18 cellular contexts compared by ENCODE assay signal in the genomic region with DNA sequence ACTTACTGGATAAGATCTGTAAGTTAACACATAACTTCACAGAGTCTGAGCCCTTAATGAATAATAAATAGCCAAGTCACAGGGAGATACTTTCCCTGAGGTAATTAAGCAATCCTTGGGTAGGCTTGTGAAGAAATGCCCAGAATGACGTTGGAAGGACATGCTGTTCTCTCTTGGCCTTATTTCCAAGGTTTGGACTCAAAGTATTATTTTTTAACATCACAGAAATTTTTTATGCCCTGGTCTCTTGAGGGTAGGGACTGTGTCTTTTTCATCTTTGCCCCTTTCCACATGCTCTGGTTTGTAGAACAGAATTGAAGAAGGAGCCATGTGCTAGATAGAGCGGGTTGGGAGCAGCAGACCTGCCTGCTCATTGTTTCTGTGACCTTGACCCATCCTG. TPM values are rescaled to one million over a fixed set of nuclear protein-coding genes. Genes with fewer than 3 reads are reported as not detected.
"Had no signal": no experiment of that assay in that cellular context is flagged by ENCODE, and none has a peak within 500 bp of the region (broad histone marks: within the 10 kb centered on the region; RNA-seq: fewer than 3 reads in every experiment).

No MANE protein-coding gene starts in this region.

- H3K9me3 Mint-ChIP-seq: activated naive CD4-positive, alpha-beta T cell treated with anti-CD3 and anti-CD28 coated beads, Interleukin-2, amount 50 U/mL, for 24 hours had no signal

- H3K27ac ChIP-seq: colonic mucosa, epithelial cell of prostate, left lung, pancreas had no signal

- H3K4me3 ChIP-seq: colonic mucosa, left lung, pancreas, upper lobe of left lung had no signal

- H3K27me3 ChIP-seq: colonic mucosa, left lung, pancreas, upper lobe of left lung had no signal

- ATAC-seq: activated CD4-positive, CD25-positive, alpha-beta regulatory T cell treated with anti-CD3 and anti-CD28 coated beads, Interleukin-2, amount 50 U/mL, for 24 hours; pancreas; stimulated activated memory B cell treated with anti-CD40 and anti-IgM and Interleukin-4, amounts not matched to agents 10 μg/mL and 1 μg/mL and 100 μg/mL, for 72 hours had no signal

- H3K4me1 ChIP-seq: colonic mucosa, left lung, pancreas had no signal

- H3K9me3 ChIP-seq: colonic mucosa, left lung, pancreas, upper lobe of left lung had no signal

- H3K4me3 Mint-ChIP-seq: activated naive CD4-positive, alpha-beta T cell treated with anti-CD3 and anti-CD28 coated beads, Interleukin-2, amount 50 U/mL, for 24 hours; stimulated activated memory B cell treated with anti-CD40 and anti-IgM and Interleukin-4, amounts not matched to agents 10 μg/mL and 1 μg/mL and 100 μg/mL, for 72 hours had no signal

- DNase-seq: activated CD4-positive, alpha-beta T cell treated with anti-CD3 and anti-CD28 coated beads, Interleukin-2, amount 50 U/mL, for 4 hours; activated effector memory CD4-positive, alpha-beta T cell treated with Interleukin-2 at 50 U/mL for 16 hours; activated T-cell treated with anti-CD3 and anti-CD28 coated beads, Interleukin-2, amount 50 U/mL, for 1 hour; colonic mucosa; effector CD8-positive, alpha-beta T cell; left lung; mesendoderm; pancreas; retina; SHP77 treated with DMSO at 0.1 percent for 48 hours; stimulated activated CD4-positive, alpha-beta T cell treated with anti-CD3 and anti-CD28 coated beads, Interleukin-1b, Interleukin-23, amount 100 ng/mL, for 48 hours; T-helper 2 cell; upper lobe of left lung had no signal

- H3K4me1 Mint-ChIP-seq: activated naive CD4-positive, alpha-beta T cell treated with anti-CD3 and anti-CD28 coated beads, Interleukin-2, amount 50 U/mL, for 24 hours; stimulated activated memory B cell treated with anti-CD40 and anti-IgM and Interleukin-4, amounts not matched to agents 10 μg/mL and 1 μg/mL and 100 μg/mL, for 72 hours had no signal

- H3K36me3 ChIP-seq: colonic mucosa, left lung, pancreas, upper lobe of left lung had no signal

- H3K27ac Mint-ChIP-seq: activated naive CD4-positive, alpha-beta T cell treated with anti-CD3 and anti-CD28 coated beads, Interleukin-2, amount 50 U/mL, for 24 hours; stimulated activated memory B cell treated with anti-CD40 and anti-IgM and Interleukin-4, amounts not matched to agents 10 μg/mL and 1 μg/mL and 100 μg/mL, for 72 hours had no signal

- H3K27me3 Mint-ChIP-seq: activated naive CD4-positive, alpha-beta T cell treated with anti-CD3 and anti-CD28 coated beads, Interleukin-2, amount 50 U/mL, for 24 hours; stimulated activated memory B cell treated with anti-CD40 and anti-IgM and Interleukin-4, amounts not matched to agents 10 μg/mL and 1 μg/mL and 100 μg/mL, for 72 hours had no signal

- H3K36me3 Mint-ChIP-seq: activated naive CD4-positive, alpha-beta T cell treated with anti-CD3 and anti-CD28 coated beads, Interleukin-2, amount 50 U/mL, for 24 hours; stimulated activated memory B cell treated with anti-CD40 and anti-IgM and Interleukin-4, amounts not matched to agents 10 μg/mL and 1 μg/mL and 100 μg/mL, for 72 hours had no signal

- FAIRE-seq: islet of Langerhans, pancreas had no signal

RNA-seq across cellular contexts. Expression of gene PROK1, which starts 26.2 kb away (rescaled TPM):
- total RNA-seq: colonic mucosa, left lung had no signal
